19 cellular contexts compared by ENCODE assay signal in genomic region chr5:114243983-114244305, GRCh38.
A peak's percentile ranks its signal among the peaks of the same experiment; 100 is the strongest.
DNase-seq lines count a peak whose midpoint lies in the region; ATAC-seq and TF ChIP-seq lines count a peak whose summit lies in the region.
"Had no signal": no experiment of that assay in that cellular context is flagged by ENCODE, and none has a peak within 500 bp of the region (broad histone marks: within the 10 kb centered on the region; RNA-seq: fewer than 3 reads in every experiment).

No MANE protein-coding gene starts in this region.

- no peak overlapping the region for H3K4me3 ChIP-seq in mesodermal cell (ENCODE audit: extremely low read depth, insufficient read depth, low read length, poor library complexity, severe bottlenecking)
- H3K4me3 ChIP-seq: ascending aorta, suprapubic skin had no signal

- peaks cover 10% of the 10 kb centered on the region for H3K4me1 ChIP-seq in mesodermal cell (ENCODE audit: control insufficient read depth, insufficient read depth, low read length, poor library complexity, severe bottlenecking)
- H3K4me1 ChIP-seq: ascending aorta, suprapubic skin had no signal

- peak overlapping the region; percentile 83 for H3K27ac ChIP-seq in mesodermal cell (ENCODE audit: low read depth, low read length, severe bottlenecking)
- H3K27ac ChIP-seq: ascending aorta, suprapubic skin had no signal

- no peaks in the 10 kb centered on the region for H3K36me3 ChIP-seq in mesodermal cell (ENCODE audit: control insufficient read depth, insufficient read depth, low read length)
- H3K36me3 ChIP-seq: ascending aorta, suprapubic skin had no signal

- TF ChIP-seq POLR2A in GM18505 (IDR thresholded peaks at IDR 0.05; ENCODE audit: borderline replicate concordance, extremely low read depth, insufficient read depth, insufficient read length) = no peak

- DNase-seq in Kasumi-1 (lab: John Stamatoyannopoulos, UW) = peak; percentile 33 to 40
- DNase-seq in stimulated activated CD4-positive, alpha-beta T cell treated with anti-CD3 and anti-CD28 coated beads, Interleukin-1b, Interleukin-23, amount 100 ng/mL, for 48 hours = no peak
- DNase-seq in cortex of kidney (lab: John Stamatoyannopoulos, UW) = no peak
- DNase-seq in cerebellar nuclear complex (lab: John Stamatoyannopoulos, UW) = no peak
- DNase-seq: activated CD8-positive, alpha-beta memory T cell treated with anti-CD3 and anti-CD28 coated beads for 24 hours; activated naive CD4-positive, alpha-beta T cell treated with anti-CD3 and anti-CD28 coated beads, Interleukin-2, amount 50 U/mL, for 16 hours; activated T-cell treated with anti-CD3 and anti-CD28 coated beads, Interleukin-2, amount 50 U/mL, for 72 hours; DMS79 treated with DMSO at 0.1 percent for 48 hours; glutamatergic neuron; NCI-H1436; NCI-H2171; NCI-H526; SHP77 treated with DMSO at 0.1 percent for 48 hours had no signal

- 100% methylated on average over 1 of the region's 1 CpG for WGBS in mesodermal cell (ENCODE audit: insufficient coverage in 2 of 2), 2 experiments

- peak; percentile 76 for ATAC-seq in GM18505 (IDR thresholded peaks at IDR 0.05; ENCODE audit: unreplicated experiment)
- peak; percentile 47 for ATAC-seq in HG02759 (IDR thresholded peaks at IDR 0.05; ENCODE audit: unreplicated experiment)
- ATAC-seq: activated T-cell treated with anti-CD3 and anti-CD28 coated beads, Interleukin-2, amount 50 U/mL, for 72 hours; PC-3 had no signal

- no peaks in the 10 kb centered on the region for H3K9me3 ChIP-seq in mesodermal cell (ENCODE audit: control insufficient read depth, low read length)
- H3K9me3 ChIP-seq: ascending aorta, suprapubic skin had no signal

Comparison
In these comparisons a context has a peak if more than half of its experiments do, and no peak if none do; other contexts are left out.
1. DNase-seq: peak in Kasumi-1 (2 of 2); none in stimulated activated CD4-positive, alpha-beta T cell treated with anti-CD3 and anti-CD28 coated beads, Interleukin-1b, Interleukin-23, amount 100 ng/mL, for 48 hours (single experiment), cortex of kidney (single experiment) and cerebellar nuclear complex (0 of 2).